ENCODE assay signal across 3 cellular contexts in genomic region chr2:5970347-5970746, GRCh38.
"Had no signal": no experiment of that assay in that cellular context is flagged by ENCODE, and none has a peak within 500 bp of the region (broad histone marks: within the 10 kb centered on the region; RNA-seq: fewer than 3 reads in every experiment).

No MANE protein-coding gene starts in this region.

- ATAC-seq: GM12878 had no signal

- H3K4me3 ChIP-seq: GM12878 had no signal

- DNase-seq: GDM1, GF-D8 had no signal
